ENCODE assay signal across 15 cellular contexts in genomic region chr19:823565-824121, GRCh38. TPM values are rescaled to one million over a fixed set of nuclear protein-coding genes. Genes with fewer than 3 reads are reported as not detected.
DNase-seq lines count a peak whose midpoint lies in the region; FAIRE-seq and TF ChIP-seq lines count a peak whose summit lies in the region.
"Had no signal": no experiment of that assay in that cellular context is flagged by ENCODE, and none has a peak within 500 bp of the region (broad histone marks: within the 10 kb centered on the region; RNA-seq: fewer than 3 reads in every experiment).

No MANE protein-coding gene starts in this region.

- DNase-seq in H54 (ENCODE audit: insufficient read length, low spot score), result peak; percentile 96
- peak; percentile 95 for DNase-seq in MV-4-11 (lab: John Stamatoyannopoulos, UW)
- DNase-seq in chondrocyte (ENCODE audit: low spot score), result peak; percentile 72
- no peak for DNase-seq in progenitor cell of endocrine pancreas (ENCODE audit: low spot score, unreplicated experiment)
- no peak for DNase-seq in CD4-positive, alpha-beta memory T cell
- no peak for DNase-seq in testis
- no peak for DNase-seq in NCI-H1694 (lab: John Stamatoyannopoulos, UW)
- DNase-seq: activated CD4-positive, alpha-beta memory T cell treated with anti-CD3 and anti-CD28 coated beads, Interleukin-2, amount 10 ng/mL, durations not matched to agents 7 days and 5 days; activated effector memory CD4-positive, alpha-beta T cell treated with Interleukin-2 at 50 U/mL for 16 hours; effector memory CD4-positive, alpha-beta T cell; foreskin keratinocyte; NK-92 treated with Interleukin-12 subunit alpha and Interleukin-12 subunit beta, amount 100 ng/mL, for 24 hours had no signal

- no peaks in the 10 kb centered on the region for H3K4me1 Mint-ChIP-seq in chondrocyte (ENCODE audit: low read depth)
- peaks cover 2% of the 10 kb centered on the region for H3K4me1 Mint-ChIP-seq in progenitor cell of endocrine pancreas (ENCODE audit: low read depth)
- no peaks in the 10 kb centered on the region for H3K4me1 Mint-ChIP-seq in CD4-positive, alpha-beta memory T cell
- H3K4me1 Mint-ChIP-seq: activated CD4-positive, alpha-beta memory T cell treated with anti-CD3 and anti-CD28 coated beads, Interleukin-2, amount 10 ng/mL, durations not matched to agents 7 days and 5 days had no signal

- no peaks in the 10 kb centered on the region for H3K9me3 ChIP-seq in CD4-positive, alpha-beta memory T cell (ENCODE audit: control insufficient read depth in 1 of 2, low read length in 2 of 2)
- H3K9me3 ChIP-seq in testis, result no peaks in the 10 kb centered on the region

- no peaks in the 10 kb centered on the region for H3K36me3 ChIP-seq in CD4-positive, alpha-beta memory T cell (ENCODE audit: insufficient read depth, low read length)
- no peaks in the 10 kb centered on the region for H3K36me3 ChIP-seq in testis (ENCODE audit: low read depth, missing control alignments)

- H3K27me3 Mint-ChIP-seq in chondrocyte (ENCODE audit: low read depth), result no peaks in the 10 kb centered on the region
- H3K27me3 Mint-ChIP-seq in progenitor cell of endocrine pancreas, result no peaks in the 10 kb centered on the region
- H3K27me3 Mint-ChIP-seq in CD4-positive, alpha-beta memory T cell, result peaks cover 4 to 7% of the 10 kb centered on the region in 2 donors

- H3K36me3 Mint-ChIP-seq in chondrocyte (ENCODE audit: low read depth), result no peaks in the 10 kb centered on the region
- no peaks in the 10 kb centered on the region for H3K36me3 Mint-ChIP-seq in progenitor cell of endocrine pancreas (ENCODE audit: insufficient read depth)
- no peaks in the 10 kb centered on the region for H3K36me3 Mint-ChIP-seq in CD4-positive, alpha-beta memory T cell

- no peak overlapping the region for H3K4me3 Mint-ChIP-seq in chondrocyte (ENCODE audit: unreplicated experiment)
- H3K4me3 Mint-ChIP-seq in progenitor cell of endocrine pancreas (ENCODE audit: low read depth), result peak overlapping the region; percentile 68
- no peak overlapping the region for H3K4me3 Mint-ChIP-seq in CD4-positive, alpha-beta memory T cell
- H3K4me3 Mint-ChIP-seq: activated CD4-positive, alpha-beta memory T cell treated with anti-CD3 and anti-CD28 coated beads, Interleukin-2, amount 10 ng/mL, durations not matched to agents 7 days and 5 days had no signal

- TF ChIP-seq POLR2A in H54 (IDR thresholded peaks at IDR 0.05; ENCODE audit: low read depth, low read length) (no peak; the same call in 1 of the 2 replicates), testis (IDR thresholded peaks at IDR 0.05) (no peak)

- H3K9me3 Mint-ChIP-seq in chondrocyte (ENCODE audit: low read depth) (no peaks in the 10 kb centered on the region), progenitor cell of endocrine pancreas (ENCODE audit: low read depth) (no peaks in the 10 kb centered on the region)
- H3K9me3 Mint-ChIP-seq in CD4-positive, alpha-beta memory T cell, result no peaks in the 10 kb centered on the region
- H3K9me3 Mint-ChIP-seq: activated CD4-positive, alpha-beta memory T cell treated with anti-CD3 and anti-CD28 coated beads, Interleukin-2, amount 10 ng/mL, durations not matched to agents 7 days and 5 days had no signal

- intact Hi-C loops in CD4-positive, alpha-beta memory T cell (cut with micrococcal nuclease), result no loop called here
- intact Hi-C loops in testis (cut with DNase I; ENCODE audit: low total_unique reads), result no loop called here

- CTCF ChIA-PET in CD4-positive, alpha-beta memory T cell (lab: Charles Lee; ENCODE audit: partially characterized antibody), result no interaction called here

- H3K4me3 ChIP-seq in CD4-positive, alpha-beta memory T cell (ENCODE audit: low read length in 2 of 2), result no peak overlapping the region
- H3K4me3 ChIP-seq in testis, result no peak overlapping the region

- FAIRE-seq in H54 (lab: Jason Lieb, UNC), result peak; percentile 81

- 53 to 72% methylated on average over 6 to 12 of the region's 12 CpGs for WGBS in testis, 2 donors

- H3K27me3 ChIP-seq in CD4-positive, alpha-beta memory T cell (ENCODE audit: insufficient read depth, low read length), result no peaks in the 10 kb centered on the region
- no peaks in the 10 kb centered on the region for H3K27me3 ChIP-seq in testis

- POLR2A ChIA-PET in CD4-positive, alpha-beta memory T cell (lab: Charles Lee; ENCODE audit: partially characterized antibody), result no interaction called here

- H3K4me1 ChIP-seq in CD4-positive, alpha-beta memory T cell (ENCODE audit: insufficient read depth, low read length), result no peaks in the 10 kb centered on the region
- H3K4me1 ChIP-seq in testis, result no peaks in the 10 kb centered on the region
- H3K4me1 ChIP-seq: foreskin keratinocyte had no signal

- no peak for TF ChIP-seq CTCF in chondrocyte (IDR thresholded peaks at IDR 0.05)
- no peak for TF ChIP-seq CTCF in progenitor cell of endocrine pancreas (IDR thresholded peaks at IDR 0.05; ENCODE audit: unreplicated experiment)
- TF ChIP-seq CTCF in testis (IDR thresholded peaks at IDR 0.05), result no peak

- no peak overlapping the region for H3K27ac Mint-ChIP-seq in chondrocyte (ENCODE audit: unreplicated experiment)
- peak overlapping the region; percentile 49 for H3K27ac Mint-ChIP-seq in progenitor cell of endocrine pancreas
- H3K27ac Mint-ChIP-seq in CD4-positive, alpha-beta memory T cell, result peak overlapping the region in 2 of 7 donors; percentile 12 to 57

- no peak overlapping the region for H3K27ac ChIP-seq in CD4-positive, alpha-beta memory T cell (ENCODE audit: low read depth, low read length)
- no peak overlapping the region for H3K27ac ChIP-seq in testis
- H3K27ac ChIP-seq: foreskin keratinocyte, KMS-11 had no signal

RNA-seq across cellular contexts. Expression of gene PLPPR3, which starts 1.9 kb away (rescaled TPM):
- total RNA-seq in chondrocyte (5.4 to 6.8 TPM (median 6.0 TPM) in 3 replicates), progenitor cell of endocrine pancreas (128 and 129 TPM in 2 replicates), testis (10 to 100 TPM; 16.9 to 20.1 TPM)
- total RNA-seq in CD4-positive, alpha-beta memory T cell, result not detected
- not detected for polyA plus RNA-seq in CD4-positive, alpha-beta memory T cell
- polyA plus RNA-seq in testis (ENCODE audit: insufficient read depth, low read depth, low replicate concordance), result 2.7 TPM
- total RNA-seq: activated CD4-positive, alpha-beta memory T cell treated with anti-CD3 and anti-CD28 coated beads, Interleukin-2, amount 10 ng/mL, durations not matched to agents 7 days and 5 days; foreskin keratinocyte; subcutaneous adipose tissue; T-helper 1 cell treated with Interleukin-12 subunit alpha and Interleukin-12 subunit beta and Interleukin-4 antibody, amounts not matched to agents 30 ng/mL and 1 ng/mL, for 36 hours had no signal

RNA-seq across cellular contexts. Expression of gene AZU1, which starts 4.0 kb away (rescaled TPM):
- 0.37 to 0.51 TPM in 2 of 3 replicates, not detected in the other for total RNA-seq in chondrocyte
- total RNA-seq in progenitor cell of endocrine pancreas, result 4.8 and 5.1 TPM in 2 replicates
- total RNA-seq in CD4-positive, alpha-beta memory T cell, result not detected
- not detected for polyA plus RNA-seq in CD4-positive, alpha-beta memory T cell
- 1 to 10 TPM; 5.4 to 5.8 TPM for total RNA-seq in testis
- polyA plus RNA-seq in testis (ENCODE audit: insufficient read depth, low read depth, low replicate concordance), result 1.4 TPM
- total RNA-seq: activated CD4-positive, alpha-beta memory T cell treated with anti-CD3 and anti-CD28 coated beads, Interleukin-2, amount 10 ng/mL, durations not matched to agents 7 days and 5 days; foreskin keratinocyte; T-helper 1 cell treated with Interleukin-12 subunit alpha and Interleukin-12 subunit beta and Interleukin-4 antibody, amounts not matched to agents 30 ng/mL and 1 ng/mL, for 36 hours had no signal

RNA-seq across cellular contexts. Expression of gene PRTN3, which starts 17.2 kb away (rescaled TPM):
- total RNA-seq in chondrocyte, result not detected in 3 replicates
- not detected in 2 replicates for total RNA-seq in progenitor cell of endocrine pancreas
- not detected for total RNA-seq in CD4-positive, alpha-beta memory T cell
- polyA plus RNA-seq in CD4-positive, alpha-beta memory T cell, result not detected
- total RNA-seq in testis, result 1 to 10 TPM; 1.0 to 1.8 TPM
- not detected for polyA plus RNA-seq in testis (ENCODE audit: insufficient read depth, low read depth, low replicate concordance)
- total RNA-seq: activated CD4-positive, alpha-beta memory T cell treated with anti-CD3 and anti-CD28 coated beads, Interleukin-2, amount 10 ng/mL, durations not matched to agents 7 days and 5 days; foreskin keratinocyte; subcutaneous adipose tissue; T-helper 1 cell treated with Interleukin-12 subunit alpha and Interleukin-12 subunit beta and Interleukin-4 antibody, amounts not matched to agents 30 ng/mL and 1 ng/mL, for 36 hours had no signal
- polyA plus RNA-seq: foreskin keratinocyte had no signal

RNA-seq across cellular contexts. Expression of gene PTBP1, which starts 26.4 kb away (rescaled TPM):
- 281 to 343 TPM (median 285 TPM) in 3 replicates for total RNA-seq in chondrocyte
- total RNA-seq in progenitor cell of endocrine pancreas, result 497 and 500 TPM in 2 replicates
- total RNA-seq in CD4-positive, alpha-beta memory T cell, result 100 to 1,000 TPM; 315 TPM
- 100 to 1,000 TPM in 1 of 2 donors, 10 to 100 TPM in 1; 67.7 to 177 TPM for polyA plus RNA-seq in CD4-positive, alpha-beta memory T cell
- total RNA-seq in testis, result 100 to 1,000 TPM; 168 to 196 TPM
- 116 TPM for polyA plus RNA-seq in testis (ENCODE audit: insufficient read depth, low read depth, low replicate concordance)

RNA-seq across cellular contexts. Expression of gene ELANE, which starts 28.5 kb away (rescaled TPM):
- total RNA-seq in chondrocyte (not detected in 3 replicates), progenitor cell of endocrine pancreas (not detected in 2 replicates), testis (under 1 TPM in 1 of 2 donors, not detected in 1; 0.74 TPM)
- total RNA-seq in CD4-positive, alpha-beta memory T cell, result not detected
- polyA plus RNA-seq in CD4-positive, alpha-beta memory T cell, result not detected
- 0.50 TPM for polyA plus RNA-seq in testis (ENCODE audit: insufficient read depth, low read depth, low replicate concordance)
- total RNA-seq: activated CD4-positive, alpha-beta memory T cell treated with anti-CD3 and anti-CD28 coated beads, Interleukin-2, amount 10 ng/mL, durations not matched to agents 7 days and 5 days; foreskin keratinocyte; T-helper 1 cell treated with Interleukin-12 subunit alpha and Interleukin-12 subunit beta and Interleukin-4 antibody, amounts not matched to agents 30 ng/mL and 1 ng/mL, for 36 hours had no signal
- polyA plus RNA-seq: foreskin keratinocyte had no signal

Comparison
In these comparisons a context has a peak if more than half of its experiments do, and no peak if none do; other contexts are left out.
1. DNase-seq: peak in H54 (single experiment), MV-4-11 (single experiment) and chondrocyte (single experiment); none in progenitor cell of endocrine pancreas (single experiment), CD4-positive, alpha-beta memory T cell (0 of 5), testis (single experiment) and NCI-H1694 (single experiment).